In genomic region chr14:105165134-105165704, GRCh38 we compare ENCODE assay signal across 17 cellular contexts. TPM values are rescaled to one million over a fixed set of nuclear protein-coding genes. Genes with fewer than 3 reads are reported as not detected.
DNase-seq lines count a peak whose midpoint lies in the region; ATAC-seq, FAIRE-seq and TF ChIP-seq lines count a peak whose summit lies in the region.
"Had no signal": no experiment of that assay in that cellular context is flagged by ENCODE, and none has a peak within 500 bp of the region (broad histone marks: within the 10 kb centered on the region; RNA-seq: fewer than 3 reads in every experiment).

No MANE protein-coding gene starts in this region.

- no peak overlapping the region for H3K4me3 Mint-ChIP-seq in glutamatergic neuron (ENCODE audit: unreplicated experiment)

- no peaks in the 10 kb centered on the region for H3K79me2 ChIP-seq in H1 (ENCODE audit: control insufficient read depth in 1 of 2, insufficient read depth in 2 of 2, low read length in 2 of 2)
- H3K79me2 ChIP-seq: hepatocyte, parathyroid adenoma had no signal

- no peak overlapping the region for H2AFZ ChIP-seq in H1 (ENCODE audit: low read length)
- H2AFZ ChIP-seq: hepatocyte, parathyroid adenoma had no signal

- 0 out of 2 replicates have a peak overlapping the region, but pooled peaks have one; percentile 61 for H2BK15ac ChIP-seq in H1 (ENCODE audit: low read length)

- no peak for TF ChIP-seq RAD21 in A549 (conservative IDR thresholded peaks at IDR 0.05 in 1 of 2, IDR thresholded peaks at IDR 0.05 in 1 of 2)
- no peak for TF ChIP-seq RAD21 in H1 (IDR thresholded peaks at IDR 0.05 in 1 of 2, conservative IDR thresholded peaks at IDR 0.05 in 1 of 2; ENCODE audit: low read depth in 2 of 2, low read length in 2 of 2)

- TF ChIP-seq CTCF in A549 (IDR thresholded peaks at IDR 0.05) (no peak), H1 (IDR thresholded peaks at IDR 0.05; ENCODE audit: control extremely low read depth in 1 of 3, insufficient read depth in 1 of 3, low read depth in 1 of 3, low read length in 3 of 3) (no peak), esophagus muscularis mucosa (IDR thresholded peaks at IDR 0.05) (no peak), glutamatergic neuron (IDR thresholded peaks at IDR 0.05; ENCODE audit: partially characterized antibody, unreplicated experiment) (no peak)

- peak overlapping the region; percentile 12 to 90; a peak in 3 of 6 replicates for H3K27ac ChIP-seq in A549
- no peak overlapping the region for H3K27ac ChIP-seq in H1 (ENCODE audit: low read depth, low read length)
- H3K27ac ChIP-seq in esophagus muscularis mucosa (replicated peaks in 1 of 4): no peak overlapping the region
- H3K27ac ChIP-seq: cardiac muscle cell, hepatocyte, lower lobe of right lung, parathyroid adenoma had no signal

- peaks cover 12% of the 10 kb centered on the region for H3K27me3 Mint-ChIP-seq in glutamatergic neuron (ENCODE audit: unreplicated experiment)

- H2BK20ac ChIP-seq in H1 (ENCODE audit: low read length): no peak overlapping the region

- no peak overlapping the region for H2BK120ac ChIP-seq in H1 (replicated peaks; ENCODE audit: low read depth, low read length)

- H3K4ac ChIP-seq in H1 (replicated peaks; ENCODE audit: insufficient read length, low read depth, low read length): no peak overlapping the region

- H3K4me3 ChIP-seq in A549: no peak overlapping the region
- H3K4me3 ChIP-seq in H1 (ENCODE audit: extremely low read depth in 1 of 4, insufficient read depth in 2 of 4, low read depth in 3 of 4, low read length in 4 of 4): no peak overlapping the region
- H3K4me3 ChIP-seq in esophagus muscularis mucosa: no peak overlapping the region
- H3K4me3 ChIP-seq: cardiac muscle cell, hepatocyte, lower lobe of right lung had no signal

- H3K79me1 ChIP-seq in H1 (ENCODE audit: low read depth, low read length): peaks cover 5% of the 10 kb centered on the region

- H3K9me3 ChIP-seq in A549 (no peaks in the 10 kb centered on the region), H1 (ENCODE audit: insufficient read depth in 2 of 2, low read depth in 1 of 2, low read length in 1 of 2) (no peaks in the 10 kb centered on the region), esophagus muscularis mucosa (no peaks in the 10 kb centered on the region)
- H3K9me3 ChIP-seq: lower lobe of right lung had no signal

- DNase-seq in A549 (ENCODE audit: low read depth in 1 of 2, low spot score in 1 of 2) (no peak), HT-29 (ENCODE audit: low spot score) (peak; percentile 45), NCI-H526 treated with DMSO at 0.1 percent for 48 hours (lab: John Stamatoyannopoulos, UW) (peak; percentile 43), H1 (ENCODE audit: low read depth in 1 of 2, low spot score in 2 of 2) (no peak), esophagus muscularis mucosa (ENCODE audit: extremely low spot score) (no peak), hepatic stellate cell (ENCODE audit: low spot score) (no peak), glutamatergic neuron (no peak)
- DNase-seq: activated CD4-positive, alpha-beta T cell treated with anti-CD3 and anti-CD28 coated beads, Interleukin-2, amount 50 U/mL, for 1 hour; lower lobe of right lung; stimulated activated CD4-positive, alpha-beta T cell treated with anti-CD3 and anti-CD28 coated beads, Interleukin-2, amount 100 ng/mL, for 24 hours had no signal

- TF ChIP-seq POLR2A in A549 (IDR thresholded peaks at IDR 0.05; ENCODE audit: low read length) (no peak), H1 (IDR thresholded peaks at IDR 0.05; ENCODE audit: control extremely low read depth in 1 of 2, low read depth in 2 of 2, low read length in 2 of 2) (no peak), esophagus muscularis mucosa (IDR thresholded peaks at IDR 0.05; ENCODE audit: low read depth) (no peak)

- H3K14ac ChIP-seq in H1 (ENCODE audit: insufficient read length): no peak overlapping the region

- peaks cover 4% of the 10 kb centered on the region; the same call in 1 of the 2 replicates for H3K23me2 ChIP-seq in H1 (ENCODE audit: low read depth, low read length)

- H4K91ac ChIP-seq in H1 (replicated peaks; ENCODE audit: insufficient read length, low read length): no peak overlapping the region

- H3K56ac ChIP-seq in H1 (replicated peaks; ENCODE audit: insufficient read length, low read depth, low read length): no peak overlapping the region

- H3K9me3 Mint-ChIP-seq in glutamatergic neuron (ENCODE audit: unreplicated experiment): peaks cover 9% of the 10 kb centered on the region
- H3K9me3 Mint-ChIP-seq: activated T-helper 2 cell treated with anti-CD3 and anti-CD28 coated beads, Interferon-gamma antibody, Interleukin-2, Interleukin-4, amounts not matched to agents 10 μg/mL and 5 μg/mL and 100 μg/mL, durations not matched to agents 14 hours and 24 hours and 36 hours had no signal

- peaks cover 9 to 26% (median 18%) of the 10 kb centered on the region in 4 experiments for H3K27me3 ChIP-seq in H1 (replicated peaks in 1 of 4; ENCODE audit: control insufficient read depth in 3 of 4, extremely low read depth in 1 of 4, insufficient read depth in 3 of 4, low read length in 3 of 4)
- H3K27me3 ChIP-seq in esophagus muscularis mucosa: peaks cover 0 to 69% (median 6%) of the 10 kb centered on the region in 4 donors

- ATAC-seq in A549: peak in 1 of 2 experiments; percentile 6; a peak in 3 of 6 replicates
- no peak for ATAC-seq in HG03175 (IDR thresholded peaks at IDR 0.05; ENCODE audit: unreplicated experiment)
- ATAC-seq: lower lobe of right lung had no signal

- no peak overlapping the region for H3K23ac ChIP-seq in H1 (ENCODE audit: insufficient read length)

- FAIRE-seq in A549 (lab: Jason Lieb, UNC) (no peak), H1 (lab: Jason Lieb, UNC) (no peak)
- FAIRE-seq: endometrium, G401.6 had no signal

- WGBS in A549 (ENCODE audit: missing lambda C conversion rate): 48% methylated on average over 10 of the region's 10 CpGs
- 91% methylated on average over 9 of the region's 10 CpGs; no CpG with 5 or more reads in 1 of the 2 experiments for WGBS in H1 (ENCODE audit: extremely low coverage in 1 of 2, insufficient coverage in 1 of 2, insufficient read length in 1 of 2, insufficient replicate concordance in 2 of 2, low coverage in 1 of 2, low lambda C conversion rate in 2 of 2, missing lambda C conversion rate in 1 of 2), 2 experiments
- 85% methylated on average over 4 of the region's 10 CpGs for WGBS in esophagus muscularis mucosa

- H3K18ac ChIP-seq in H1 (ENCODE audit: extremely low read depth, low read length): no peak overlapping the region

- H2BK12ac ChIP-seq in H1 (ENCODE audit: low read depth, low read length): no peak overlapping the region

- POLR2A ChIA-PET in A549 (lab: Yijun Ruan, JAX): interaction anchor here (3.5 kb wide), 1 partner anchor 74 kb away, joined by 11 read pairs; no protein-coding TSS in a partner anchor
- POLR2A ChIA-PET in H1 (lab: Charles Lee; ENCODE audit: partially characterized antibody): interaction anchor here (0.6 to 1.5 kb wide), 2 partner anchors 15 to 83 kb away, joined by 3 to 4 read pairs; no protein-coding TSS in a partner anchor

- H3K27ac Mint-ChIP-seq in glutamatergic neuron (ENCODE audit: unreplicated experiment): no peak overlapping the region
- H3K27ac Mint-ChIP-seq: activated T-helper 2 cell treated with anti-CD3 and anti-CD28 coated beads, Interferon-gamma antibody, Interleukin-2, Interleukin-4, amounts not matched to agents 10 μg/mL and 5 μg/mL and 100 μg/mL, durations not matched to agents 14 hours and 24 hours and 36 hours had no signal

- H4K5ac ChIP-seq in H1 (ENCODE audit: insufficient read length, low read depth, low read length): no peak overlapping the region

- no peaks in the 10 kb centered on the region for H3K36me3 ChIP-seq in H1 (ENCODE audit: control insufficient read depth in 2 of 4, insufficient read depth in 4 of 4, low read length in 3 of 4)
- H3K36me3 ChIP-seq in esophagus muscularis mucosa: peaks cover 0 to 4% (median 0%) of the 10 kb centered on the region in 4 donors
- H3K36me3 ChIP-seq: cardiac muscle cell, lower lobe of right lung had no signal

- no peak overlapping the region; the same call in 1 of the 2 replicates for H2AK5ac ChIP-seq in H1 (ENCODE audit: low read depth, low read length)

- peaks cover 7 to 19% of the 10 kb centered on the region in 2 experiments for H4K20me1 ChIP-seq in H1 (replicated peaks in 1 of 2; ENCODE audit: control insufficient read depth in 1 of 2, insufficient read depth in 2 of 2, low read length in 2 of 2)

- no peak overlapping the region; the same call in 1 of the 2 replicates for H4K8ac ChIP-seq in H1 (ENCODE audit: extremely low read depth, insufficient read depth, low read length)

- CTCF ChIA-PET in A549 (lab: Yijun Ruan, JAX): interaction anchor here (0.6 to 15.2 kb wide), 7 partner anchors 9 to 76 kb away, joined by 4 to 132 read pairs (median 5); partner anchors contain the start of gene NUDT14
- CTCF ChIA-PET in H1 (lab: Charles Lee; ENCODE audit: partially characterized antibody): interaction anchor here (0.7 to 2.4 kb wide), 15 partner anchors 9 to 268 kb away, joined by 3 to 12 read pairs (median 4); no protein-coding TSS in a partner anchor

- no peak overlapping the region for H3K9ac ChIP-seq in H1 (replicated peaks in 1 of 4; ENCODE audit: extremely low read depth in 1 of 4, low read depth in 3 of 4, low read length in 3 of 4)
- H3K9ac ChIP-seq: parathyroid adenoma had no signal

- TF ChIP-seq EP300 in A549 (IDR thresholded peaks at IDR 0.05): no peak
- no peak for TF ChIP-seq EP300 in H1 (IDR thresholded peaks at IDR 0.05; ENCODE audit: borderline replicate concordance in 1 of 2, low read depth in 2 of 2, low read length in 2 of 2)
- no peak for TF ChIP-seq EP300 in esophagus muscularis mucosa (IDR thresholded peaks at IDR 0.05)

- H3K4me1 ChIP-seq in A549 (peaks cover 33% of the 10 kb centered on the region), H1 (replicated peaks in 1 of 4; ENCODE audit: control insufficient read depth in 3 of 4, insufficient read depth in 4 of 4, low read length in 3 of 4) (peaks cover 0 to 3% (median 1%) of the 10 kb centered on the region in 4 experiments; a peak in 4 of 7 replicates), esophagus muscularis mucosa (peaks cover 24 to 50% (median 34%) of the 10 kb centered on the region in 4 donors)

- no peak overlapping the region for H2BK5ac ChIP-seq in H1 (ENCODE audit: low read depth, low read length)

- H3K4me1 Mint-ChIP-seq in glutamatergic neuron (ENCODE audit: low read depth, unreplicated experiment): peaks cover 6% of the 10 kb centered on the region

- no peaks in the 10 kb centered on the region for H3K36me3 Mint-ChIP-seq in glutamatergic neuron (ENCODE audit: unreplicated experiment)

- peak overlapping the region; percentile 95 for H3K4me2 ChIP-seq in A549
- H3K4me2 ChIP-seq in H1 (ENCODE audit: insufficient read depth in 1 of 2, low read depth in 2 of 2, low read length in 2 of 2): no peak overlapping the region; a peak in 1 of 4 replicates
- H3K4me2 ChIP-seq: hepatocyte had no signal

- intact Hi-C loops in esophagus muscularis mucosa (cut with DNase I): loop anchor here (5.0 kb wide), 1 partner anchor 73 kb away; no protein-coding TSS in a partner anchor

RNA-seq across cellular contexts. Expression of gene JAG2, which starts 3.4 kb away (rescaled TPM):
- 4.8 and 5.9 TPM in 2 replicates for polyA plus RNA-seq in A549 (2011; rRNA removed)
- 26.3 and 28.3 TPM in 2 replicates for polyA plus RNA-seq in A549 (2012; cell fraction: cytosol; rRNA removed)
- 145 and 149 TPM in 2 replicates for polyA plus RNA-seq in A549 (2012; cell fraction: nucleus; rRNA removed)
- 20.4 to 26.8 TPM (median 22.5 TPM) in 3 replicates for polyA plus RNA-seq in A549 (2017; fragmentation: RNase III; extraction: RNeasy Plus Mini Kit Qiagen cat#74134 plus additional on column Dnase treatment)
- 3.7 and 7.7 TPM in 2 replicates for polyA minus RNA-seq in A549 (2011; rRNA and poly(A)+ RNA removed)
- 10.6 and 16.0 TPM in 2 replicates for total RNA-seq in HT-29 (2014; rRNA removed; shearing (Covaris generic))
- total RNA-seq in H1 (2021; fragmentation: NEBNext Ultra II Directional; extraction: Animal tissue kit (Norgen Biotek cat#: 25700)): 6.2 and 8.9 TPM in 2 replicates
- polyA plus RNA-seq in H1 (2011; rRNA removed): 2.8 and 4.8 TPM in 2 replicates
- 6.5 TPM for polyA plus RNA-seq in H1 (2011; cell fraction: cytosol; rRNA removed)
- polyA plus RNA-seq in H1 (2011; cell fraction: nucleus; rRNA removed): 27.2 TPM
- 5.4 to 9.8 TPM (median 7.3 TPM) in 4 replicates for polyA plus RNA-seq in H1 (2012, experiment 1 of 2)
- polyA plus RNA-seq in H1 (2012, experiment 2 of 2): 4.8 TPM
- 4.2 TPM for polyA plus RNA-seq in H1 (2013, experiment 1 of 2)
- polyA plus RNA-seq in H1 (2013, experiment 2 of 2): 4.1 TPM
- polyA minus RNA-seq in H1 (2011; rRNA and poly(A)+ RNA removed): 3.4 and 4.7 TPM in 2 replicates
- polyA minus RNA-seq in H1 (2011; cell fraction: cytosol; rRNA and poly(A)+ RNA removed): 2.9 TPM
- 5.7 TPM for polyA minus RNA-seq in H1 (2011; cell fraction: nucleus; rRNA and poly(A)+ RNA removed)
- 10 to 100 TPM in 3 of 4 donors, 1 to 10 TPM in 1; 5.0 to 19.0 (median 13.9) TPM for total RNA-seq in esophagus muscularis mucosa
- 84.1 TPM for total RNA-seq in glutamatergic neuron (ENCODE audit: unreplicated experiment)

RNA-seq across cellular contexts. Expression of gene NUDT14, which starts 15.9 kb away (rescaled TPM):
- 11.3 and 12.6 TPM in 2 replicates for polyA plus RNA-seq in A549 (2011; rRNA removed)
- 35.8 and 42.3 TPM in 2 replicates for polyA plus RNA-seq in A549 (2012; cell fraction: cytosol; rRNA removed)
- 67.4 and 72.4 TPM in 2 replicates for polyA plus RNA-seq in A549 (2012; cell fraction: nucleus; rRNA removed)
- polyA plus RNA-seq in A549 (2017; fragmentation: RNase III; extraction: RNeasy Plus Mini Kit Qiagen cat#74134 plus additional on column Dnase treatment): 27.8 to 31.3 TPM (median 30.7 TPM) in 3 replicates
- 5.1 and 8.4 TPM in 2 replicates for polyA minus RNA-seq in A549 (2011; rRNA and poly(A)+ RNA removed)
- total RNA-seq in HT-29 (2014; rRNA removed; shearing (Covaris generic)): 63.2 and 74.9 TPM in 2 replicates
- total RNA-seq in H1 (2021; fragmentation: NEBNext Ultra II Directional; extraction: Animal tissue kit (Norgen Biotek cat#: 25700)): 33.3 and 33.6 TPM in 2 replicates
- polyA plus RNA-seq in H1 (2011; rRNA removed): 25.5 and 40.3 TPM in 2 replicates
- 35.2 TPM for polyA plus RNA-seq in H1 (2011; cell fraction: cytosol; rRNA removed)
- polyA plus RNA-seq in H1 (2011; cell fraction: nucleus; rRNA removed): 49.1 TPM
- 28.3 to 44.3 TPM (median 38.0 TPM) in 4 replicates for polyA plus RNA-seq in H1 (2012, experiment 1 of 2)
- 26.9 TPM for polyA plus RNA-seq in H1 (2012, experiment 2 of 2)
- polyA plus RNA-seq in H1 (2013, experiment 1 of 2): 21.1 TPM
- 19.1 TPM for polyA plus RNA-seq in H1 (2013, experiment 2 of 2)
- polyA minus RNA-seq in H1 (2011; rRNA and poly(A)+ RNA removed): 3.2 and 4.2 TPM in 2 replicates
- 13.7 TPM for polyA minus RNA-seq in H1 (2011; cell fraction: cytosol; rRNA and poly(A)+ RNA removed)
- polyA minus RNA-seq in H1 (2011; cell fraction: nucleus; rRNA and poly(A)+ RNA removed): 12.6 TPM
- 1 to 10 TPM; 2.1 to 6.2 (median 5.8) TPM for total RNA-seq in esophagus muscularis mucosa
- total RNA-seq in glutamatergic neuron (ENCODE audit: unreplicated experiment): 114 TPM

Comparison
In these comparisons a context has a peak if more than half of its experiments do, and no peak if none do; other contexts are left out.
1. DNase-seq: peak in HT-29 (single experiment) and NCI-H526 treated with DMSO at 0.1 percent for 48 hours (single experiment); none in A549 (0 of 2), H1 (0 of 2), esophagus muscularis mucosa (single experiment), hepatic stellate cell (single experiment) and glutamatergic neuron (single experiment).
2. H3K27ac ChIP-seq: peak in A549 (2 of 2); none in H1 (single experiment) and esophagus muscularis mucosa (0 of 4).